In genomic region chr11:72955466-72955865, GRCh38 we compare ENCODE assay signal across 23 cellular contexts.
DNase-seq lines count a peak whose midpoint lies in the region; ATAC-seq, FAIRE-seq and TF ChIP-seq lines count a peak whose summit lies in the region.
"Had no signal": no experiment of that assay in that cellular context is flagged by ENCODE, and none has a peak within 500 bp of the region (broad histone marks: within the 10 kb centered on the region; RNA-seq: fewer than 3 reads in every experiment).

No MANE protein-coding gene starts in this region.

- H4K20me1 ChIP-seq in GM12878 (ENCODE audit: control insufficient read depth, insufficient read depth) (no peaks in the 10 kb centered on the region), neural progenitor cell (ENCODE audit: low read depth) (no peaks in the 10 kb centered on the region)

- no peak for TF ChIP-seq CTCF in liver (IDR thresholded peaks at IDR 0.05; ENCODE audit: low read depth, low read length, missing input control)
- TF ChIP-seq CTCF in right lobe of liver (IDR thresholded peaks at IDR 0.05): no peak
- no peak for TF ChIP-seq CTCF in GM12878 (IDR thresholded peaks at IDR 0.05 in 2 of 3, conservative IDR thresholded peaks at IDR 0.05 in 1 of 3; ENCODE audit: control insufficient read depth in 2 of 3, extremely low read depth in 1 of 3, insufficient read depth in 1 of 3, low read depth in 3 of 3, low read length in 3 of 3)
- TF ChIP-seq CTCF in neural progenitor cell (IDR thresholded peaks at IDR 0.05): no peak

- no peaks in the 10 kb centered on the region for H3K9me3 Mint-ChIP-seq in neural progenitor cell
- H3K9me3 Mint-ChIP-seq: CD4-positive, alpha-beta memory T cell had no signal

- no peaks in the 10 kb centered on the region for H3K36me3 ChIP-seq in liver (ENCODE audit: control insufficient read depth in 4 of 4, insufficient read depth in 3 of 4, low read depth in 1 of 4, low read length in 3 of 4)
- H3K36me3 ChIP-seq in right lobe of liver: no peaks in the 10 kb centered on the region
- peaks cover 0 to 13% of the 10 kb centered on the region in 2 experiments; a peak in 2 of 4 replicates for H3K36me3 ChIP-seq in GM12878 (ENCODE audit: control insufficient read depth in 2 of 2, insufficient read depth in 2 of 2, low read length in 1 of 2)
- no peaks in the 10 kb centered on the region for H3K36me3 ChIP-seq in neural progenitor cell
- H3K36me3 ChIP-seq: SJSA1 had no signal

- BruUV-seq in GM12878 (replicated peaks; lab: Mats Ljungman, UMichigan): no TSS peak

- H3K27ac Mint-ChIP-seq in neural progenitor cell: no peak overlapping the region
- H3K27ac Mint-ChIP-seq: CD4-positive, alpha-beta memory T cell had no signal

- H3K9me3 ChIP-seq in liver (ENCODE audit: control insufficient read depth in 4 of 4, low read length in 3 of 4) (no peaks in the 10 kb centered on the region), right lobe of liver (no peaks in the 10 kb centered on the region), GM12878 (replicated peaks; ENCODE audit: control insufficient read depth, insufficient read depth, low read length) (no peaks in the 10 kb centered on the region; the same call in 2 of the 3 replicates), neural progenitor cell (ENCODE audit: low read depth) (no peaks in the 10 kb centered on the region)
- H3K9me3 ChIP-seq: Caco-2, SJSA1 had no signal

- peaks cover 13% of the 10 kb centered on the region for H3K4me1 Mint-ChIP-seq in neural progenitor cell

- H3K4me3 ChIP-seq in liver (ENCODE audit: low read depth in 1 of 3, low read length in 3 of 3): no peak overlapping the region
- H3K4me3 ChIP-seq in right lobe of liver: no peak overlapping the region
- H3K4me3 ChIP-seq in GM12878: no peak overlapping the region
- no peak overlapping the region for H3K4me3 ChIP-seq in neural progenitor cell
- H3K4me3 ChIP-seq: BLaER1 treated with 17β-estradiol and CSF1 and Interleukin-3, amounts not matched to agents 10 nM and 100 nM; SJSA1 had no signal

- RAD21 ChIA-PET in GM12878 (lab: Charles Lee; ENCODE audit: unreplicated experiment): no interaction called here

- H3K79me2 ChIP-seq in GM12878 (ENCODE audit: control insufficient read depth, insufficient read depth, low read length): peaks cover 5% of the 10 kb centered on the region
- no peaks in the 10 kb centered on the region for H3K79me2 ChIP-seq in neural progenitor cell (ENCODE audit: low read depth)

- peaks cover 5% of the 10 kb centered on the region for H3K36me3 Mint-ChIP-seq in neural progenitor cell

- no peak overlapping the region for H3K27ac ChIP-seq in liver (ENCODE audit: low read depth in 1 of 2, low read length in 2 of 2)
- H3K27ac ChIP-seq in right lobe of liver: no peak overlapping the region
- peak overlapping the region; percentile 30; the same call in 1 of the 2 replicates for H3K27ac ChIP-seq in GM12878 (ENCODE audit: control insufficient read depth, insufficient read depth)
- no peak overlapping the region for H3K27ac ChIP-seq in neural progenitor cell
- H3K27ac ChIP-seq: SJSA1 had no signal

- H3K9ac ChIP-seq in liver (ENCODE audit: low read depth in 1 of 2, low read length in 2 of 2): no peak overlapping the region
- no peak overlapping the region for H3K9ac ChIP-seq in GM12878 (ENCODE audit: control insufficient read depth, insufficient read depth, low read length)
- no peak overlapping the region for H3K9ac ChIP-seq in neural progenitor cell
- H3K9ac ChIP-seq: BLaER1 treated with 17β-estradiol and CSF1 and Interleukin-3, amounts not matched to agents 10 nM and 100 nM had no signal

- peaks cover 3% of the 10 kb centered on the region for H3F3A ChIP-seq in neural progenitor cell (ENCODE audit: low read depth)

- FAIRE-seq in GM12878 (lab: Jason Lieb, UNC): no peak

- ATAC-seq in right lobe of liver: no peak
- ATAC-seq in GM12878: no peak
- no peak for ATAC-seq in HG02870 (IDR thresholded peaks at IDR 0.05; ENCODE audit: unreplicated experiment)
- ATAC-seq: Panc1 had no signal

- TF ChIP-seq EP300 in GM12878 (IDR thresholded peaks at IDR 0.05; ENCODE audit: borderline replicate concordance in 1 of 2, control insufficient read depth in 1 of 2, low read depth in 2 of 2, low read length in 2 of 2): no peak

- H2AFZ ChIP-seq in GM12878 (ENCODE audit: control insufficient read depth, low read depth, low read length) (no peak overlapping the region), neural progenitor cell (replicated peaks) (no peak overlapping the region)

- POLR2A ChIA-PET in GM12878 (lab: Charles Lee): interaction anchor here (0.6 kb wide), 2 partner anchors 12 to 90 kb away, joined by 3 to 8 read pairs; no protein-coding TSS in a partner anchor

- intact Hi-C loops in right lobe of liver (cut with DNase I): no loop called here
- intact Hi-C loops in GM12878 (cut with micrococcal nuclease; ENCODE audit: unreplicated experiment): no loop called here

- SMC1A ChIA-PET in GM12878 (lab: Charles Lee; ENCODE audit: uncharacterized antibody, unreplicated experiment): interaction anchor here (0.8 to 1.0 kb wide), 5 partner anchors 16 to 222 kb away, joined by 3 to 4 read pairs (median 4); no protein-coding TSS in a partner anchor

- H3K4me3 Mint-ChIP-seq in neural progenitor cell: no peak overlapping the region
- H3K4me3 Mint-ChIP-seq: CD4-positive, alpha-beta memory T cell had no signal

- TF ChIP-seq POLR2A in right lobe of liver (IDR thresholded peaks at IDR 0.05) (no peak), GM12878 (IDR thresholded peaks at IDR 0.05; ENCODE audit: low read depth, low read length) (no peak)

- WGBS in liver: 83% methylated on average over 1 of the region's 1 CpG
- 100% methylated on average over 1 of the region's 1 CpG for WGBS in right lobe of liver (ENCODE audit: insufficient coverage, low coverage, low lambda C conversion rate, missing lambda C conversion rate)
- WGBS in GM12878 (ENCODE audit: insufficient coverage, insufficient replicate concordance, low lambda C conversion rate, missing lambda C conversion rate): 93% methylated on average over 1 of the region's 1 CpG

- CTCF ChIA-PET in GM12878 (lab: Yijun Ruan, JAX): interaction anchor here (1.2 to 1.8 kb wide), 2 partner anchors 15 to 31 kb away, joined by 4 to 6 read pairs; no protein-coding TSS in a partner anchor

- H3K4me2 ChIP-seq in GM12878 (ENCODE audit: control insufficient read depth, insufficient read depth): no peak overlapping the region
- peak overlapping the region; percentile 19 for H3K4me2 ChIP-seq in neural progenitor cell

- DNase-seq in right lobe of liver (no peak), GM12878 (ENCODE audit: low read depth, low spot score) (no peak), neural progenitor cell (ENCODE audit: low spot score) (peak; percentile 4), HuH-7 (ENCODE audit: low spot score) (no peak), NCI-H2029 (lab: John Stamatoyannopoulos, UW) (no peak)
- DNase-seq: ACHN; Caco-2; CD4-positive, alpha-beta memory T cell; DMS 273 treated with DMSO at 0.1 percent for 48 hours; DMS79 treated with DMSO at 0.1 percent for 48 hours; GOT3; HCEC 1CT; IMR-90; NCI-H1105; NCI-H146; NCI-H2029 treated with DMSO at 0.1 percent for 48 hours; NCI-H510A treated with DMSO at 0.1 percent for 48 hours; NCI-H748 treated with DMSO at 0.1 percent for 48 hours had no signal

- H3K4me1 ChIP-seq in liver (ENCODE audit: control insufficient read depth in 4 of 4, insufficient read depth in 4 of 4, low read length in 3 of 4) (peaks cover 0 to 13% (median 4%) of the 10 kb centered on the region in 4 donors), right lobe of liver (peaks cover 0 to 11% (median 0%) of the 10 kb centered on the region in 4 donors), GM12878 (ENCODE audit: control insufficient read depth, insufficient read depth, low read length) (peaks cover 26% of the 10 kb centered on the region), neural progenitor cell (peaks cover 12% of the 10 kb centered on the region)
- H3K4me1 ChIP-seq: Caco-2, SJSA1 had no signal

- H3K27me3 ChIP-seq in liver (ENCODE audit: control insufficient read depth in 4 of 4, insufficient read depth in 4 of 4, low read length in 3 of 4) (no peaks in the 10 kb centered on the region), right lobe of liver (no peaks in the 10 kb centered on the region), GM12878 (replicated peaks in 1 of 2; ENCODE audit: control insufficient read depth in 2 of 2, insufficient read depth in 2 of 2, low read length in 1 of 2) (no peaks in the 10 kb centered on the region), neural progenitor cell (no peaks in the 10 kb centered on the region)
- H3K27me3 ChIP-seq: BLaER1 treated with 17β-estradiol and CSF1 and Interleukin-3, amounts not matched to agents 10 nM and 100 nM; SJSA1 had no signal

- TF ChIP-seq RAD21 in liver (IDR thresholded peaks at IDR 0.05): no peak
- no peak for TF ChIP-seq RAD21 in GM12878 (IDR thresholded peaks at IDR 0.05; ENCODE audit: insufficient read depth, low read depth, low read length)

- no peaks in the 10 kb centered on the region for H3K27me3 Mint-ChIP-seq in neural progenitor cell (ENCODE audit: insufficient read depth, low read depth)
- H3K27me3 Mint-ChIP-seq: CD4-positive, alpha-beta memory T cell had no signal

- in situ Hi-C loops in GM12878 (cut with MboI): no loop called here

TF ChIP-seq in liver, 16 proteins besides CTCF, POLR2A, EP300 and RAD21 (continues in another document):
- no peak for TF ChIP-seq HNF4G (IDR thresholded peaks at IDR 0.05)
- no peak for TF ChIP-seq HNF4A (conservative IDR thresholded peaks at IDR 0.05)

TF ChIP-seq in GM12878, 131 proteins besides CTCF, POLR2A, EP300 and RAD21 (continues in another document):
- TF ChIP-seq ZNF207 (IDR thresholded peaks at IDR 0.05; ENCODE audit: borderline replicate concordance) (no peak), SREBF2 (IDR thresholded peaks at IDR 0.05; ENCODE audit: low read length) (no peak), NR2F1 (conservative IDR thresholded peaks at IDR 0.05) (no peak), MYB (IDR thresholded peaks at IDR 0.05; ENCODE audit: borderline replicate concordance, low read depth, low read length) (no peak), SP1 (IDR thresholded peaks at IDR 0.05; ENCODE audit: low read depth, low read length) (no peak), ZSCAN29 (IDR thresholded peaks at IDR 0.05) (no peak), NR2C1 (IDR thresholded peaks at IDR 0.05) (no peak), CREM (IDR thresholded peaks at IDR 0.05; ENCODE audit: low read depth) (no peak), SUPT20H (IDR thresholded peaks at IDR 0.05; ENCODE audit: borderline replicate concordance, control insufficient read depth, low read depth, low read length) (no peak), SMAD5 (IDR thresholded peaks at IDR 0.05; ENCODE audit: low read depth) (no peak)
- TF ChIP-seq, protein P1, sequence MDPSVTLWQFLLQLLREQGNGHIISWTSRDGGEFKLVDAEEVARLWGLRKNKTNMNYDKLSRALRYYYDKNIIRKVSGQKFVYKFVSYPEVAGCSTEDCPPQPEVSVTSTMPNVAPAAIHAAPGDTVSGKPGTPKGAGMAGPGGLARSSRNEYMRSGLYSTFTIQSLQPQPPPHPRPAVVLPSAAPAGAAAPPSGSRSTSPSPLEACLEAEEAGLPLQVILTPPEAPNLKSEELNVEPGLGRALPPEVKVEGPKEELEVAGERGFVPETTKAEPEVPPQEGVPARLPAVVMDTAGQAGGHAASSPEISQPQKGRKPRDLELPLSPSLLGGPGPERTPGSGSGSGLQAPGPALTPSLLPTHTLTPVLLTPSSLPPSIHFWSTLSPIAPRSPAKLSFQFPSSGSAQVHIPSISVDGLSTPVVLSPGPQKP (IDR thresholded peaks at IDR 0.05; ENCODE audit: low read depth, low read length): no peak
